In the genomic region with DNA sequence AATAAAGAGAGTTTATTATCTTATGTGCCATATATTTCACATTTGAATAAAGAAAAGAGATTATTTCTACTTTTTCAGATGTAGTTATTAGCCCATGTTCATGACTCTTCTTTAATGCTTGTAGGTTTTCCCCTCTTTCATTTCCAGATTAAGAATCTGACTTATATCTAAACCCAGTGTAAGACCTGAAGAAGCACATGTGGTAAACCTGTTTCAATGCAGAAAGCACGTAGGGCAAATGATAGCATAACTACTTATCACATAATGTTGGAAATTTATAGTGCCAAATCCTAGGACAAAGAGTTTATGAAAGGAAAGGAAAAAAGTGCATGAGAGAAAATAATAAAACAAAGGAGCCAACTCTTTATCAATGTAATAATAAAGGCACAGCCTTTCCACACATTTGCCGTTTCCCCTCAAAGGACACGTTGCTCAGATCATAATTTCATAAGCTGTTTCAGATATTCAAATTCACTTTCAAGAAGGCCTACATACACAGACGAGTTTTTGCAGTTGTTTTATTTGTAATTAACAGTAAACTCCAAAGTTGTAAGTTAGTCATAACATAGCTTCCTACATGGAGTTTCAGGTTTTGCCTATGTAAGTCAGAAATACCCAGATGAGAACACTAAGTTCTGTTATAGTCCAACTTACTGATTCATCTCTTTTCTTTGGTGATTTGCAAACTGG, we compare ENCODE assay signal across 12 cellular contexts.
A peak's percentile ranks its signal among the peaks of the same experiment; 100 is the strongest.
DNase-seq lines count a peak whose midpoint lies in the region; ATAC-seq and TF ChIP-seq lines count a peak whose summit lies in the region.
"Had no signal": no experiment of that assay in that cellular context is flagged by ENCODE, and none has a peak within 500 bp of the region (broad histone marks: within the 10 kb centered on the region; RNA-seq: fewer than 3 reads in every experiment).

No MANE protein-coding gene starts in this region.

- no peak for TF ChIP-seq CTCF in esophagus squamous epithelium (IDR thresholded peaks at IDR 0.05)

- H3K4me3 Mint-ChIP-seq in activated T-helper 1 cell treated with anti-CD3 and anti-CD28 coated beads, Interleukin-12 subunit alpha, Interleukin-12 subunit beta, Interleukin-2, Interleukin-4 antibody, amounts not matched to agents 30 ng/mL and 10 ng/mL and 1 ng/mL, durations not matched to agents 14 hours and 24 hours and 36 hours: no peak overlapping the region
- H3K4me3 Mint-ChIP-seq: memory B cell had no signal

- TF ChIP-seq POLR2A in esophagus squamous epithelium (IDR thresholded peaks at IDR 0.05): no peak

- peaks cover 33% of the 10 kb centered on the region for H3K4me1 Mint-ChIP-seq in activated T-helper 1 cell treated with anti-CD3 and anti-CD28 coated beads, Interleukin-12 subunit alpha, Interleukin-12 subunit beta, Interleukin-2, Interleukin-4 antibody, amounts not matched to agents 30 ng/mL and 10 ng/mL and 1 ng/mL, durations not matched to agents 14 hours and 24 hours and 36 hours (ENCODE audit: low read depth)

- no peak for DNase-seq in activated T-helper 1 cell treated with anti-CD3 and anti-CD28 coated beads, Interleukin-12 subunit alpha, Interleukin-12 subunit beta, Interleukin-2, Interleukin-4 antibody, amounts not matched to agents 30 ng/mL and 10 ng/mL and 1 ng/mL, durations not matched to agents 14 hours and 24 hours and 36 hours (ENCODE audit: low spot score)
- DNase-seq in occipital lobe (lab: John Stamatoyannopoulos, UW) (no peak), esophagus squamous epithelium (lab: John Stamatoyannopoulos, UW) (no peak)
- DNase-seq in NK-92 treated with Interleukin-12 subunit alpha and Interleukin-12 subunit beta, amount 100 ng/mL, for 24 hours (lab: John Stamatoyannopoulos, UW): no peak
- DNase-seq: DMS79 treated with DMSO at 0.1 percent for 48 hours, NCI-H187, small intestine had no signal

- H3K4me3 ChIP-seq in esophagus squamous epithelium: no peak overlapping the region

- H3K36me3 Mint-ChIP-seq in activated T-helper 1 cell treated with anti-CD3 and anti-CD28 coated beads, Interleukin-12 subunit alpha, Interleukin-12 subunit beta, Interleukin-2, Interleukin-4 antibody, amounts not matched to agents 30 ng/mL and 10 ng/mL and 1 ng/mL, durations not matched to agents 14 hours and 24 hours and 36 hours (ENCODE audit: low read depth): no peaks in the 10 kb centered on the region
- H3K36me3 Mint-ChIP-seq: memory B cell had no signal

- WGBS in esophagus squamous epithelium, 2 donors: 66 to 73% methylated on average over 4 of the region's 4 CpGs

- H3K27ac Mint-ChIP-seq in activated T-helper 1 cell treated with anti-CD3 and anti-CD28 coated beads, Interleukin-12 subunit alpha, Interleukin-12 subunit beta, Interleukin-2, Interleukin-4 antibody, amounts not matched to agents 30 ng/mL and 10 ng/mL and 1 ng/mL, durations not matched to agents 14 hours and 24 hours and 36 hours: peak overlapping the region; percentile 94
- H3K27ac Mint-ChIP-seq: memory B cell had no signal

- H3K36me3 ChIP-seq in esophagus squamous epithelium: no peaks in the 10 kb centered on the region

- H3K4me1 ChIP-seq in esophagus squamous epithelium: no peaks in the 10 kb centered on the region

- intact Hi-C loops in activated T-helper 1 cell treated with anti-CD3 and anti-CD28 coated beads, Interleukin-12 subunit alpha, Interleukin-12 subunit beta, Interleukin-2, Interleukin-4 antibody, amounts not matched to agents 30 ng/mL and 10 ng/mL and 1 ng/mL, durations not matched to agents 14 hours and 24 hours and 36 hours (cut with micrococcal nuclease): loop anchor here (1.0 to 2.0 kb wide), 8 partner anchors 8 to 114 kb away; no protein-coding TSS in a partner anchor
- intact Hi-C loops in esophagus squamous epithelium (cut with DNase I): no loop called here

- peaks cover 13% of the 10 kb centered on the region for H3K9me3 Mint-ChIP-seq in activated T-helper 1 cell treated with anti-CD3 and anti-CD28 coated beads, Interleukin-12 subunit alpha, Interleukin-12 subunit beta, Interleukin-2, Interleukin-4 antibody, amounts not matched to agents 30 ng/mL and 10 ng/mL and 1 ng/mL, durations not matched to agents 14 hours and 24 hours and 36 hours
- H3K9me3 Mint-ChIP-seq: memory B cell had no signal

- no peaks in the 10 kb centered on the region for H3K27me3 Mint-ChIP-seq in activated T-helper 1 cell treated with anti-CD3 and anti-CD28 coated beads, Interleukin-12 subunit alpha, Interleukin-12 subunit beta, Interleukin-2, Interleukin-4 antibody, amounts not matched to agents 30 ng/mL and 10 ng/mL and 1 ng/mL, durations not matched to agents 14 hours and 24 hours and 36 hours (ENCODE audit: insufficient read depth)

- no peaks in the 10 kb centered on the region for H3K27me3 ChIP-seq in esophagus squamous epithelium

- peak; percentile 94 for ATAC-seq in GM18519 (IDR thresholded peaks at IDR 0.05; ENCODE audit: low FRiP score, unreplicated experiment)
- ATAC-seq in GM19463 (IDR thresholded peaks at IDR 0.05; ENCODE audit: unreplicated experiment): peak; percentile 93
- ATAC-seq in HG02981 (IDR thresholded peaks at IDR 0.05; ENCODE audit: unreplicated experiment): peak; percentile 91
- ATAC-seq: Panc1 had no signal

- H3K9me3 ChIP-seq in esophagus squamous epithelium: no peaks in the 10 kb centered on the region

- no peak overlapping the region for H3K27ac ChIP-seq in esophagus squamous epithelium
